In genomic region chr3:81789686-81790085, GRCh38 we compare ENCODE assay signal across 30 cellular contexts. TPM values are rescaled to one million over a fixed set of nuclear protein-coding genes. Genes with fewer than 3 reads are reported as not detected.
DNase-seq lines count a peak whose midpoint lies in the region; ATAC-seq and TF ChIP-seq lines count a peak whose summit lies in the region.
"Had no signal": no experiment of that assay in that cellular context is flagged by ENCODE, and none has a peak within 500 bp of the region (broad histone marks: within the 10 kb centered on the region; RNA-seq: fewer than 3 reads in every experiment).

No MANE protein-coding gene starts in this region.

- H3K27me3 Mint-ChIP-seq in neural progenitor cell (ENCODE audit: insufficient read depth, low read depth) = peaks cover 3% of the 10 kb centered on the region
- H3K27me3 Mint-ChIP-seq in T-helper 2 cell treated with Interferon-gamma antibody and Interleukin-4, amounts not matched to agents 5 μg/mL and 100 μg/mL, for 36 hours (ENCODE audit: low read depth) = no peaks in the 10 kb centered on the region
- H3K27me3 Mint-ChIP-seq in effector memory CD8-positive, alpha-beta T cell = peaks cover 0 to 15% of the 10 kb centered on the region in 2 donors
- H3K27me3 Mint-ChIP-seq: stimulated activated naive CD8-positive, alpha-beta T cell treated with anti-CD3 and anti-CD28 coated beads, Interleukin-15, Interleukin-2, amounts not matched to agents 100 ng/mL and 50 ng/mL, for 24 hours had no signal

- H3K9ac ChIP-seq in Loucy (ENCODE audit: low read depth, low read length, poor library complexity, severe bottlenecking) (no peak overlapping the region), neural progenitor cell (no peak overlapping the region)

- H3K36me3 ChIP-seq in Loucy (ENCODE audit: insufficient read depth, low read length) = no peaks in the 10 kb centered on the region
- H3K36me3 ChIP-seq in neural progenitor cell = no peaks in the 10 kb centered on the region
- H3K36me3 ChIP-seq: esophagus muscularis mucosa, thoracic aorta, vagina had no signal

- H3K4me2 ChIP-seq in Loucy (ENCODE audit: low read depth, low read length, poor library complexity, severe bottlenecking) = no peak overlapping the region
- peak overlapping the region; percentile 45 for H3K4me2 ChIP-seq in neural progenitor cell
- H3K4me2 ChIP-seq: PC-9 had no signal

- ATAC-seq in effector memory CD8-positive, alpha-beta T cell (replicated peaks) = no peak
- ATAC-seq: activated CD8-positive, alpha-beta T cell treated with anti-CD3 and anti-CD28 coated beads for 36 hours; activated naive CD4-positive, alpha-beta T cell treated with anti-CD3 and anti-CD28 coated beads, Interleukin-2, amount 50 U/mL, for 72 hours; naive thymus-derived CD8-positive, alpha-beta T cell had no signal

- H3K36me3 Mint-ChIP-seq in neural progenitor cell = no peaks in the 10 kb centered on the region
- no peaks in the 10 kb centered on the region for H3K36me3 Mint-ChIP-seq in T-helper 2 cell treated with Interferon-gamma antibody and Interleukin-4, amounts not matched to agents 5 μg/mL and 100 μg/mL, for 36 hours (ENCODE audit: low read depth)
- H3K36me3 Mint-ChIP-seq in effector memory CD8-positive, alpha-beta T cell (ENCODE audit: insufficient read depth) = no peaks in the 10 kb centered on the region
- H3K36me3 Mint-ChIP-seq: activated naive CD4-positive, alpha-beta T cell treated with anti-CD3 and anti-CD28 coated beads, Interleukin-2, amount 50 U/mL, for 72 hours; CD14-positive monocyte; naive thymus-derived CD8-positive, alpha-beta T cell had no signal

- H3K4me1 ChIP-seq in Loucy (ENCODE audit: insufficient read depth, low read length, poor library complexity, severe bottlenecking) = no peaks in the 10 kb centered on the region
- peaks cover 28% of the 10 kb centered on the region for H3K4me1 ChIP-seq in neural progenitor cell
- H3K4me1 ChIP-seq: vagina had no signal

- TF ChIP-seq CTCF in Loucy (conservative IDR thresholded peaks at IDR 0.05; ENCODE audit: low read length) = no peak
- no peak for TF ChIP-seq CTCF in neural progenitor cell (IDR thresholded peaks at IDR 0.05)

- H3K9me2 ChIP-seq in Loucy (replicated peaks; ENCODE audit: low read depth, low read length) = no peaks in the 10 kb centered on the region

- DNase-seq in SIG-M5 treated with dmso at 0.1 percent for 504 hours (lab: John Stamatoyannopoulos, UW; ENCODE audit: unreplicated experiment) = peak; percentile 39
- no peak for DNase-seq in SIG-M5 (lab: John Stamatoyannopoulos, UW)
- peak; percentile 38 for DNase-seq in SKM-1 treated with dmso at 0.1 percent for 144 hours (lab: John Stamatoyannopoulos, UW; ENCODE audit: unreplicated experiment)
- no peak for DNase-seq in neural progenitor cell (ENCODE audit: low spot score)
- DNase-seq in T-helper 2 cell treated with Interferon-gamma antibody and Interleukin-4, amounts not matched to agents 5 μg/mL and 100 μg/mL, for 36 hours (ENCODE audit: low spot score) = no peak
- no peak for DNase-seq in effector memory CD8-positive, alpha-beta T cell
- no peak for DNase-seq in NCI-H226
- DNase-seq: activated CD4-positive, alpha-beta T cell treated with anti-CD3 and anti-CD28 coated beads for 1 hour; activated CD8-positive, alpha-beta T cell treated with anti-CD3 and anti-CD28 coated beads for 36 hours; anterior cingulate cortex; cortex of kidney; IMR-90; midbrain; naive thymus-derived CD8-positive, alpha-beta T cell; NCI-H1436 treated with DMSO at 0.1 percent for 48 hours; NCI-H446 treated with DMSO at 0.1 percent for 48 hours; occipital lobe; PC-9; SHP77; T-helper 1 cell had no signal

- H2AFZ ChIP-seq in Loucy (ENCODE audit: low read length) (0 out of 2 replicates have a peak overlapping the region, but pooled peaks have one; percentile 12), neural progenitor cell (replicated peaks) (no peak overlapping the region)
- H2AFZ ChIP-seq: PC-9 had no signal

- H3F3A ChIP-seq in Loucy (ENCODE audit: low read depth) = no peaks in the 10 kb centered on the region
- no peaks in the 10 kb centered on the region for H3F3A ChIP-seq in neural progenitor cell (ENCODE audit: low read depth)

- H3K27ac ChIP-seq in neural progenitor cell = no peak overlapping the region
- H3K27ac ChIP-seq: 22Rv1, esophagus muscularis mucosa, PC-9, skin epidermis, thoracic aorta, vagina had no signal

- H3K4me3 ChIP-seq in Loucy (ENCODE audit: low read length, poor library complexity, severe bottlenecking) (no peak overlapping the region), neural progenitor cell (no peak overlapping the region)
- H3K4me3 ChIP-seq: esophagus muscularis mucosa, PC-9, skin epidermis, thoracic aorta, vagina had no signal

- H3K9me3 ChIP-seq in Loucy (ENCODE audit: insufficient read depth, low read depth, low read length) (no peaks in the 10 kb centered on the region), neural progenitor cell (ENCODE audit: low read depth) (no peaks in the 10 kb centered on the region)
- H3K9me3 ChIP-seq: esophagus muscularis mucosa, thoracic aorta, vagina had no signal

- H4K20me1 ChIP-seq in Loucy (ENCODE audit: insufficient read depth, low read length, poor library complexity, severe bottlenecking) (no peaks in the 10 kb centered on the region), neural progenitor cell (ENCODE audit: low read depth) (no peaks in the 10 kb centered on the region)

- H3K27ac Mint-ChIP-seq in neural progenitor cell = no peak overlapping the region
- no peak overlapping the region for H3K27ac Mint-ChIP-seq in T-helper 2 cell treated with Interferon-gamma antibody and Interleukin-4, amounts not matched to agents 5 μg/mL and 100 μg/mL, for 36 hours
- no peak overlapping the region for H3K27ac Mint-ChIP-seq in effector memory CD8-positive, alpha-beta T cell
- H3K27ac Mint-ChIP-seq: activated CD8-positive, alpha-beta T cell treated with anti-CD3 and anti-CD28 coated beads for 36 hours; activated naive CD4-positive, alpha-beta T cell treated with anti-CD3 and anti-CD28 coated beads, Interleukin-2, amount 50 U/mL, for 72 hours; activated T-helper 2 cell treated with anti-CD3 and anti-CD28 coated beads, Interferon-gamma antibody, Interleukin-2, Interleukin-4, amounts not matched to agents 10 μg/mL and 5 μg/mL and 100 μg/mL, durations not matched to agents 14 hours and 24 hours and 36 hours; CD14-positive monocyte; naive thymus-derived CD8-positive, alpha-beta T cell; stimulated activated naive CD8-positive, alpha-beta T cell treated with anti-CD3 and anti-CD28 coated beads, Interleukin-15, Interleukin-2, amounts not matched to agents 100 ng/mL and 50 ng/mL, for 24 hours had no signal

- peaks cover 11% of the 10 kb centered on the region for H3K4me1 Mint-ChIP-seq in neural progenitor cell
- H3K4me1 Mint-ChIP-seq in T-helper 2 cell treated with Interferon-gamma antibody and Interleukin-4, amounts not matched to agents 5 μg/mL and 100 μg/mL, for 36 hours (ENCODE audit: low read depth) = no peaks in the 10 kb centered on the region
- no peaks in the 10 kb centered on the region for H3K4me1 Mint-ChIP-seq in effector memory CD8-positive, alpha-beta T cell (ENCODE audit: low read depth in 2 of 2)

- no peaks in the 10 kb centered on the region for H3K9me3 Mint-ChIP-seq in neural progenitor cell
- H3K9me3 Mint-ChIP-seq in T-helper 2 cell treated with Interferon-gamma antibody and Interleukin-4, amounts not matched to agents 5 μg/mL and 100 μg/mL, for 36 hours = no peaks in the 10 kb centered on the region
- no peaks in the 10 kb centered on the region for H3K9me3 Mint-ChIP-seq in effector memory CD8-positive, alpha-beta T cell
- H3K9me3 Mint-ChIP-seq: activated CD8-positive, alpha-beta T cell treated with anti-CD3 and anti-CD28 coated beads for 36 hours; activated naive CD4-positive, alpha-beta T cell treated with anti-CD3 and anti-CD28 coated beads, Interleukin-2, amount 50 U/mL, for 72 hours; activated T-helper 2 cell treated with anti-CD3 and anti-CD28 coated beads, Interferon-gamma antibody, Interleukin-2, Interleukin-4, amounts not matched to agents 10 μg/mL and 5 μg/mL and 100 μg/mL, durations not matched to agents 14 hours and 24 hours and 36 hours; naive thymus-derived CD8-positive, alpha-beta T cell; stimulated activated naive CD8-positive, alpha-beta T cell treated with anti-CD3 and anti-CD28 coated beads, Interleukin-15, Interleukin-2, amounts not matched to agents 100 ng/mL and 50 ng/mL, for 24 hours had no signal

- no peak overlapping the region for H3K4me3 Mint-ChIP-seq in neural progenitor cell
- H3K4me3 Mint-ChIP-seq in T-helper 2 cell treated with Interferon-gamma antibody and Interleukin-4, amounts not matched to agents 5 μg/mL and 100 μg/mL, for 36 hours = no peak overlapping the region
- no peak overlapping the region for H3K4me3 Mint-ChIP-seq in effector memory CD8-positive, alpha-beta T cell
- H3K4me3 Mint-ChIP-seq: activated CD8-positive, alpha-beta T cell treated with anti-CD3 and anti-CD28 coated beads for 36 hours; CD14-positive monocyte; naive thymus-derived CD8-positive, alpha-beta T cell; stimulated activated naive CD8-positive, alpha-beta T cell treated with anti-CD3 and anti-CD28 coated beads, Interleukin-15, Interleukin-2, amounts not matched to agents 100 ng/mL and 50 ng/mL, for 24 hours had no signal

- H3K27me3 ChIP-seq in Loucy (ENCODE audit: insufficient read depth, low read length, poor library complexity, severe bottlenecking) (no peaks in the 10 kb centered on the region), neural progenitor cell (no peaks in the 10 kb centered on the region)
- H3K27me3 ChIP-seq: esophagus muscularis mucosa, vagina had no signal

- H3K79me2 ChIP-seq in Loucy (ENCODE audit: insufficient read depth, low read length) (no peaks in the 10 kb centered on the region), neural progenitor cell (ENCODE audit: low read depth) (no peaks in the 10 kb centered on the region)

RNA-seq across cellular contexts. Expression of gene GBE1, which starts 28.2 kb away (rescaled TPM):
- 21.7 and 34.4 TPM in 2 replicates for total RNA-seq in neural progenitor cell (ENCODE audit: low replicate concordance)

Comparison
In these comparisons a context has a peak if more than half of its experiments do, and no peak if none do; other contexts are left out.
1. DNase-seq: peak in SIG-M5 treated with dmso at 0.1 percent for 504 hours (single experiment) and SKM-1 treated with dmso at 0.1 percent for 144 hours (single experiment); none in SIG-M5 (single experiment), neural progenitor cell (single experiment), T-helper 2 cell treated with Interferon-gamma antibody and Interleukin-4, amounts not matched to agents 5 μg/mL and 100 μg/mL, for 36 hours (single experiment), effector memory CD8-positive, alpha-beta T cell (0 of 3) and NCI-H226 (single experiment).